In genomic region chr6:26055670-26056582, GRCh38 we compare ENCODE assay signal across 1 cellular context.
A peak's percentile ranks its signal among the peaks of the same experiment; 100 is the strongest.
TF ChIP-seq lines count a peak whose summit lies in the region.

No MANE protein-coding gene starts in this region.

TF ChIP-seq in HEK293, 187 proteins besides CTCF, POLR2A, EP300 and RAD21 (continued from another document):
- TF ChIP-seq ZFP69B (tag by site-specific recombination; IDR thresholded peaks at IDR 0.05) (0 out of 2 replicates have a peak, but pooled peaks have one; percentile 37), ZNF600 (tag by site-specific recombination; IDR thresholded peaks at IDR 0.05) (peak; percentile 44; the same call in 1 of the 2 replicates), ZNF660 (tag by site-specific recombination; IDR thresholded peaks at IDR 0.05) (peak; percentile 86; the same call in 1 of the 2 replicates), ZNF10 (tag by site-specific recombination; IDR thresholded peaks at IDR 0.05) (0 out of 2 replicates have a peak, but pooled peaks have one; percentile 16), ZNF37A (tag by site-specific recombination; IDR thresholded peaks at IDR 0.05) (no peak), IKZF3 (tag by site-specific recombination; IDR thresholded peaks at IDR 0.05) (0 out of 2 replicates have a peak, but pooled peaks have one; percentile 18), ZBTB20 (tag by site-specific recombination; IDR thresholded peaks at IDR 0.05) (no peak), ZNF701 (tag by site-specific recombination; IDR thresholded peaks at IDR 0.05) (no peak), ZNF112 (tag by site-specific recombination; IDR thresholded peaks at IDR 0.05) (no peak), ZNF449 (tag by site-specific recombination; IDR thresholded peaks at IDR 0.05) (peak; percentile 26; the same call in 1 of the 2 replicates), ZNF837 (tag by site-specific recombination; IDR thresholded peaks at IDR 0.05) (0 out of 2 replicates have a peak, but pooled peaks have one; percentile 10), ZNF280C (tag by site-specific recombination; IDR thresholded peaks at IDR 0.05) (no peak), BCL11A (tag by site-specific recombination; IDR thresholded peaks at IDR 0.05; ENCODE audit: low read depth) (0 out of 2 replicates have a peak, but pooled peaks have one; percentile 32), ZSCAN30 (tag by site-specific recombination; IDR thresholded peaks at IDR 0.05) (peak; percentile 94), KLF10 (tag by site-specific recombination; IDR thresholded peaks at IDR 0.05) (0 out of 2 replicates have a peak, but pooled peaks have one; percentile 44), ZNF623 (tag by site-specific recombination; IDR thresholded peaks at IDR 0.05) (0 out of 2 replicates have a peak, but pooled peaks have one; percentile 6), ZNF777 (tag by site-specific recombination; IDR thresholded peaks at IDR 0.05; ENCODE audit: borderline replicate concordance) (no peak), ZIC2 (tag by site-specific recombination; IDR thresholded peaks at IDR 0.05) (peak; percentile 51; the same call in 1 of the 2 replicates), ZNF510 (tag by site-specific recombination; IDR thresholded peaks at IDR 0.05; ENCODE audit: insufficient replicate concordance) (no peak), ZFP41 (tag by site-specific recombination; IDR thresholded peaks at IDR 0.05; ENCODE audit: borderline replicate concordance) (no peak), PRDM4 (tag by site-specific recombination; IDR thresholded peaks at IDR 0.05) (0 out of 2 replicates have a peak, but pooled peaks have one; percentile 8), ZNF148 (tag by site-specific recombination; IDR thresholded peaks at IDR 0.05; ENCODE audit: borderline replicate concordance) (no peak), REST (tag by site-specific recombination; IDR thresholded peaks at IDR 0.05) (peak; percentile 27; the same call in 1 of the 2 replicates), ZNF140 (tag by site-specific recombination; IDR thresholded peaks at IDR 0.05) (no peak), HIC1 (tag by site-specific recombination; IDR thresholded peaks at IDR 0.05) (peak; percentile 61; the same call in 1 of the 2 replicates), PATZ1 (tag by site-specific recombination; IDR thresholded peaks at IDR 0.05) (peak; percentile 32; the same call in 1 of the 2 replicates), ZNF175 (tag by site-specific recombination; IDR thresholded peaks at IDR 0.05) (no peak)
